In genomic region chr4:154559931-154560801, GRCh38 we compare ENCODE assay signal across 1 cellular context.
TF ChIP-seq lines count a peak whose summit lies in the region.

No MANE protein-coding gene starts in this region.

TF ChIP-seq in HepG2, 621 proteins besides CTCF, POLR2A, EP300 and RAD21 (continued from another document):
- TF ChIP-seq ZBTB39 (CRISPR knock-in tag; IDR thresholded peaks at IDR 0.05): 0 out of 2 replicates have a peak, but pooled peaks have one; percentile 43
- no peak for TF ChIP-seq CENPT (CRISPR knock-in tag; IDR thresholded peaks at IDR 0.05; ENCODE audit: low read depth)
- peak; percentile 84 for TF ChIP-seq TBL1XR1 (IDR thresholded peaks at IDR 0.05; ENCODE audit: borderline replicate concordance, low read length, partially characterized antibody)
- TF ChIP-seq ATF1 (CRISPR knock-in tag; IDR thresholded peaks at IDR 0.05): peak; percentile 49; the same call in 1 of the 2 replicates
- TF ChIP-seq SIX4 (CRISPR knock-in tag; IDR thresholded peaks at IDR 0.05): peak; percentile 85; the same call in 1 of the 2 replicates
- peak; percentile 96 for TF ChIP-seq GATA4 (IDR thresholded peaks at IDR 0.05; ENCODE audit: borderline replicate concordance, low read depth)
- no peak for TF ChIP-seq PBX3 (CRISPR knock-in tag; IDR thresholded peaks at IDR 0.05; ENCODE audit: borderline replicate concordance)
- TF ChIP-seq PRDM10 (CRISPR knock-in tag; IDR thresholded peaks at IDR 0.05; ENCODE audit: low read depth): peak; percentile 57; the same call in 1 of the 2 replicates
- no peak for TF ChIP-seq RBM22 (optimal IDR thresholded peaks at IDR 0.05; ENCODE audit: low read length)
- no peak for TF ChIP-seq ZSCAN25 (CRISPR knock-in tag; IDR thresholded peaks at IDR 0.05)
- peak; percentile 97 for TF ChIP-seq MEIS2 (CRISPR knock-in tag; IDR thresholded peaks at IDR 0.05)
- TF ChIP-seq ZNF296 (CRISPR knock-in tag; conservative IDR thresholded peaks at IDR 0.05): no peak
- no peak for TF ChIP-seq ZMYM2 (CRISPR knock-in tag; IDR thresholded peaks at IDR 0.05)
- TF ChIP-seq KDM1A (CRISPR knock-in tag; IDR thresholded peaks at IDR 0.05): peak; percentile 58; the same call in 1 of the 2 replicates
- TF ChIP-seq PRMT3 (CRISPR knock-in tag; IDR thresholded peaks at IDR 0.05; ENCODE audit: borderline replicate concordance, low read depth): no peak; the same call in 1 of the 2 replicates
- TF ChIP-seq NFE2L2 (IDR thresholded peaks at IDR 0.05; ENCODE audit: low read length): no peak
- TF ChIP-seq FOXO1 (CRISPR knock-in tag; IDR thresholded peaks at IDR 0.05): peak; percentile 98
- TF ChIP-seq DPF2 (CRISPR knock-in tag; IDR thresholded peaks at IDR 0.05; ENCODE audit: borderline replicate concordance, low read depth): no peak; the same call in 1 of the 2 replicates
- TF ChIP-seq ZNF597 (CRISPR knock-in tag; IDR thresholded peaks at IDR 0.05): no peak
- TF ChIP-seq TIGD3 (CRISPR knock-in tag; IDR thresholded peaks at IDR 0.05; ENCODE audit: borderline replicate concordance): no peak
- TF ChIP-seq ATF7-NPFF (CRISPR knock-in tag; IDR thresholded peaks at IDR 0.05; ENCODE audit: low read depth): peak; percentile 66; the same call in 1 of the 2 replicates
- peak; percentile 66; the same call in 1 of the 2 replicates for TF ChIP-seq HIC2 (CRISPR knock-in tag; IDR thresholded peaks at IDR 0.05; ENCODE audit: low read depth)
- peak; percentile 95 for TF ChIP-seq ZNF746 (CRISPR knock-in tag; IDR thresholded peaks at IDR 0.05)
- no peak for TF ChIP-seq AGO1 (IDR thresholded peaks at IDR 0.05; ENCODE audit: low read depth, low read length, poor library complexity, severe bottlenecking)
- TF ChIP-seq ZNF891 (CRISPR knock-in tag; IDR thresholded peaks at IDR 0.05): no peak
- no peak for TF ChIP-seq ZNF605 (CRISPR knock-in tag; IDR thresholded peaks at IDR 0.05)
- peak; percentile 56; the same call in 1 of the 2 replicates for TF ChIP-seq ZNF441 (CRISPR knock-in tag; IDR thresholded peaks at IDR 0.05; ENCODE audit: borderline replicate concordance)
- TF ChIP-seq PBX2 (CRISPR knock-in tag; IDR thresholded peaks at IDR 0.05): peak; percentile 59; the same call in 1 of the 2 replicates
- peak; percentile 67; the same call in 1 of the 2 replicates for TF ChIP-seq ZNF331 (CRISPR knock-in tag; IDR thresholded peaks at IDR 0.05)
